Comparison of ENCODE assay signal across 8 cellular contexts in the genomic region with DNA sequence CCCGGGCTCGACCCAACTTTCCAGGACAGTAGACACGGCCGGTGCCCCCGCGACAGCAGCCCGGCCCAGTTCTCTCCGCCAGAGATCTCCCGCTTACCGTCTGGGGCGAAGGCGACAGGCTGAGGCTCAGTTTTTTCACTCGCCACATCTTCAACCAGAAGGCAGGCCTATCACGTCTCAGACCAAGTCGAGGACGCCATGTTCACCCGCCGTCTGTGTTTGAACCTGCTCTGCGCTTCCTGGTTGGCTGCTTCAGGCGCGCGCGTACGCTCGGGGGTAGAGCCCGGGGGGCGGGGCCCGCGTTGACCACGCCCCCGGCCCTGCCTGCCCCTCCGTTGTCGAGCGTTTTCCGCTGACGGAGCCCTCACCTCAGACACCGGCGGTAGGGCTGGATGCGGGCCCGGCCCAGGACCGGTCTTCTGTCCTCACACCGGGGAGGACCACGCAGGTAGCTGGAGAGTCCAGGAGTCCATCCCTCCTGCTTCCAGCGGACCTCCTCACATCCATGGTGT.
DNase-seq lines count a peak whose midpoint lies in the region; ATAC-seq and TF ChIP-seq lines count a peak whose summit lies in the region.

A gene with protein sequence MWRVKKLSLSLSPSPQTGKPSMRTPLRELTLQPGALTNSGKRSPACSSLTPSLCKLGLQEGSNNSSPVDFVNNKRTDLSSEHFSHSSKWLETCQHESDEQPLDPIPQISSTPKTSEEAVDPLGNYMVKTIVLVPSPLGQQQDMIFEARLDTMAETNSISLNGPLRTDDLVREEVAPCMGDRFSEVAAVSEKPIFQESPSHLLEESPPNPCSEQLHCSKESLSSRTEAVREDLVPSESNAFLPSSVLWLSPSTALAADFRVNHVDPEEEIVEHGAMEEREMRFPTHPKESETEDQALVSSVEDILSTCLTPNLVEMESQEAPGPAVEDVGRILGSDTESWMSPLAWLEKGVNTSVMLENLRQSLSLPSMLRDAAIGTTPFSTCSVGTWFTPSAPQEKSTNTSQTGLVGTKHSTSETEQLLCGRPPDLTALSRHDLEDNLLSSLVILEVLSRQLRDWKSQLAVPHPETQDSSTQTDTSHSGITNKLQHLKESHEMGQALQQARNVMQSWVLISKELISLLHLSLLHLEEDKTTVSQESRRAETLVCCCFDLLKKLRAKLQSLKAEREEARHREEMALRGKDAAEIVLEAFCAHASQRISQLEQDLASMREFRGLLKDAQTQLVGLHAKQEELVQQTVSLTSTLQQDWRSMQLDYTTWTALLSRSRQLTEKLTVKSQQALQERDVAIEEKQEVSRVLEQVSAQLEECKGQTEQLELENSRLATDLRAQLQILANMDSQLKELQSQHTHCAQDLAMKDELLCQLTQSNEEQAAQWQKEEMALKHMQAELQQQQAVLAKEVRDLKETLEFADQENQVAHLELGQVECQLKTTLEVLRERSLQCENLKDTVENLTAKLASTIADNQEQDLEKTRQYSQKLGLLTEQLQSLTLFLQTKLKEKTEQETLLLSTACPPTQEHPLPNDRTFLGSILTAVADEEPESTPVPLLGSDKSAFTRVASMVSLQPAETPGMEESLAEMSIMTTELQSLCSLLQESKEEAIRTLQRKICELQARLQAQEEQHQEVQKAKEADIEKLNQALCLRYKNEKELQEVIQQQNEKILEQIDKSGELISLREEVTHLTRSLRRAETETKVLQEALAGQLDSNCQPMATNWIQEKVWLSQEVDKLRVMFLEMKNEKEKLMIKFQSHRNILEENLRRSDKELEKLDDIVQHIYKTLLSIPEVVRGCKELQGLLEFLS (minus strand): TSS at position 227 of the 512 bp plus-strand sequence. CDS start 79 bp downstream, at position 148.

- ATAC-seq in GM19043 (IDR thresholded peaks at IDR 0.05; ENCODE audit: low read depth, unreplicated experiment) = peak; percentile 87
- ATAC-seq in HG03354 (IDR thresholded peaks at IDR 0.05; ENCODE audit: poor library complexity, severe bottlenecking, unreplicated experiment) = peak; percentile 86

- DNase-seq in AG10803 (ENCODE audit: low read depth) (peak; percentile 86), NCI-H446 treated with DMSO at 0.1 percent for 48 hours (lab: John Stamatoyannopoulos, UW) (peak; percentile 80), cerebellar cortex (ENCODE audit: low spot score) (peak; percentile 93), islet precursor cell (peak; percentile 99)
- peak; percentile 97 for DNase-seq in activated CD4-positive, CD25-positive, alpha-beta regulatory T cell treated with anti-CD3 and anti-CD28 coated beads, Interleukin-2, amount 50 U/mL, for 72 hours
- DNase-seq in stimulated activated CD4-positive, alpha-beta T cell treated with anti-CD3 and anti-CD28 coated beads, Interleukin-12 subunit alpha, Interleukin-12 subunit beta, amount 100 ng/mL, for 4 hours = peak; percentile 91

- no peak for TF ChIP-seq CTCF in AG10803 (conservative IDR thresholded peaks at IDR 0.05; ENCODE audit: low read length)

- H3K4me3 ChIP-seq in AG10803 (ENCODE audit: low read length) = peak within 1 kb of the TSS; percentile 75

Comparison
In these comparisons a context has a peak if more than half of its experiments do, and no peak if none do; other contexts are left out.
1. Peak in every context shown above with its lines: DNase-seq, ATAC-seq and H3K4me3 ChIP-seq.